Comparison of ENCODE assay signal across 20 cellular contexts in genomic region chr13:114318624-114319023, GRCh38. TPM values are rescaled to one million over a fixed set of nuclear protein-coding genes. Genes with fewer than 3 reads are reported as not detected.
DNase-seq lines count a peak whose midpoint lies in the region; ATAC-seq, FAIRE-seq and TF ChIP-seq lines count a peak whose summit lies in the region.
"Had no signal": no experiment of that assay in that cellular context is flagged by ENCODE, and none has a peak within 500 bp of the region (broad histone marks: within the 10 kb centered on the region; RNA-seq: fewer than 3 reads in every experiment).

No MANE protein-coding gene starts in this region.

- H2AFZ ChIP-seq in IMR-90 (replicated peaks; ENCODE audit: low read length, poor library complexity) (no peak overlapping the region), K562 (ENCODE audit: low read depth, low read length) (no peak overlapping the region), osteoblast (ENCODE audit: low read length) (no peak overlapping the region)

- H3K27ac ChIP-seq in IMR-90 (ENCODE audit: insufficient read depth, low read length), result peak overlapping the region; percentile 46; the same call in 1 of the 2 replicates
- peak overlapping the region; percentile 3; the same call in 1 of the 3 replicates for H3K27ac ChIP-seq in K562 (ENCODE audit: extremely low read depth, low read depth, low read length)
- H3K27ac ChIP-seq in osteoblast (ENCODE audit: low read depth, low read length), result peak overlapping the region; percentile 67
- no peak overlapping the region for H3K27ac ChIP-seq in tibial artery
- H3K27ac ChIP-seq: ascending aorta, suprapubic skin had no signal

- no TSS peak for BruUV-seq in IMR-90 (replicated peaks; lab: Mats Ljungman, UMichigan)
- BruUV-seq in K562 (replicated peaks; lab: Mats Ljungman, UMichigan), result no TSS peak

- peak overlapping the region in 1 of 2 experiments; percentile 52; a peak in 1 of 4 replicates for H4K8ac ChIP-seq in IMR-90 (ENCODE audit: low read depth in 2 of 2, low read length in 2 of 2)

- intact Hi-C loops in activated CD4-positive, alpha-beta T cell treated with anti-CD3 and anti-CD28 coated beads for 36 hours (cut with DNase I, micrococcal nuclease), result no loop called here
- intact Hi-C loops in IMR-90 (cut with micrococcal nuclease), result loop anchor here (1.0 kb wide), 1 partner anchor 21 kb away; no protein-coding TSS in a partner anchor
- intact Hi-C loops in K562 (cut with micrococcal nuclease), result no loop called here
- intact Hi-C loops in tibial artery (cut with DNase I; ENCODE audit: low total_unique reads), result no loop called here

- TF ChIP-seq POLR2A in IMR-90 (IDR thresholded peaks at IDR 0.05; ENCODE audit: low read depth, low read length), result no peak
- no peak for TF ChIP-seq POLR2A in K562 (conservative IDR thresholded peaks at IDR 0.05)

- no peak for FAIRE-seq in K562 (lab: Jason Lieb, UNC)
- FAIRE-seq: A204.1 had no signal

- H2BK20ac ChIP-seq in IMR-90 (ENCODE audit: low read depth, low read length), result no peak overlapping the region

- WGBS in IMR-90 (ENCODE audit: extremely low coverage in 2 of 2, insufficient read length in 1 of 2), 2 experiments, result no CpG with 5 or more reads among the region's 1 CpG
- 0% methylated on average over 1 of the region's 1 CpG for WGBS in K562 (ENCODE audit: insufficient coverage, low coverage, missing lambda C conversion rate)

- no peak overlapping the region for H2AK9ac ChIP-seq in IMR-90 (replicated peaks; ENCODE audit: low read depth, low read length, poor library complexity)

- dilution Hi-C loops in IMR-90 (cut with HindIII; ENCODE audit: low sequenced_read_pairs, unreplicated experiment), result no loop called here

- in situ Hi-C loops in IMR-90 (cut with MboI; ENCODE audit: low sequenced_read_pairs), result no loop called here
- in situ Hi-C loops in K562 (cut with MboI), result no loop called here

- TF ChIP-seq CTCF in IMR-90 (conservative IDR thresholded peaks at IDR 0.05; ENCODE audit: low read depth, low read length) (no peak), K562 (IDR thresholded peaks at IDR 0.05 in 2 of 3, conservative IDR thresholded peaks at IDR 0.05 in 1 of 3; ENCODE audit: insufficient read depth in 2 of 3, low read depth in 1 of 3, low read length in 3 of 3) (no peak), osteoblast (IDR thresholded peaks at IDR 0.05; ENCODE audit: extremely low read depth, low read depth, low read length) (no peak), tibial artery (IDR thresholded peaks at IDR 0.05) (no peak)

- peak overlapping the region; percentile 11; the same call in 1 of the 2 replicates for H3K18ac ChIP-seq in IMR-90 (ENCODE audit: low read depth, low read length)

- H3K27me3 ChIP-seq in IMR-90 (ENCODE audit: control insufficient read depth, insufficient read depth, low read length), result no peaks in the 10 kb centered on the region
- H3K27me3 ChIP-seq in K562 (ENCODE audit: control insufficient read depth in 2 of 2, insufficient read depth in 2 of 2, low read length in 2 of 2), result no peaks in the 10 kb centered on the region
- no peaks in the 10 kb centered on the region for H3K27me3 ChIP-seq in osteoblast (ENCODE audit: insufficient read depth, low read length)
- no peaks in the 10 kb centered on the region for H3K27me3 ChIP-seq in tibial artery
- H3K27me3 ChIP-seq: ascending aorta, heart right ventricle, suprapubic skin had no signal

- H2BK5ac ChIP-seq in IMR-90 (ENCODE audit: low read depth, low read length, poor library complexity, severe bottlenecking), result peak overlapping the region; percentile 78

- peak overlapping the region; percentile 47; the same call in 1 of the 2 replicates for H4K91ac ChIP-seq in IMR-90 (ENCODE audit: insufficient read depth, low read depth, low read length)

- H3K4me3 ChIP-seq in IMR-90 (ENCODE audit: insufficient read depth, low read depth, low read length), result no peak overlapping the region
- H3K4me3 ChIP-seq in K562, result no peak overlapping the region
- peak overlapping the region; percentile 4 for H3K4me3 ChIP-seq in osteoblast (ENCODE audit: insufficient read depth, low read length)
- H3K4me3 ChIP-seq in tibial artery, result no peak overlapping the region
- H3K4me3 ChIP-seq: ascending aorta, heart right ventricle, suprapubic skin had no signal

- H3K4me2 ChIP-seq in IMR-90 (ENCODE audit: low read depth, low read length) (peak overlapping the region; percentile 52), K562 (ENCODE audit: insufficient read depth, low read length) (0 out of 2 replicates have a peak overlapping the region, but pooled peaks have one; percentile 25), osteoblast (ENCODE audit: insufficient read depth, low read length) (peak overlapping the region; percentile 70)

- POLR2A ChIA-PET in activated CD4-positive, alpha-beta T cell treated with anti-CD3 and anti-CD28 coated beads for 36 hours (lab: Charles Lee), result interaction anchor here (0.7 kb wide), 1 partner anchor 171 kb away, joined by 3 read pairs; no protein-coding TSS in a partner anchor
- POLR2A ChIA-PET in IMR-90 (lab: Charles Lee; ENCODE audit: unreplicated experiment), result no interaction called here
- POLR2A ChIA-PET in K562 (lab: Yijun Ruan, JAX), result interaction anchor here (0.6 to 1.0 kb wide), 2 partner anchors 16 to 34 kb away, joined by 3 read pairs; no protein-coding TSS in a partner anchor

- H3K9ac ChIP-seq in IMR-90 (ENCODE audit: low read depth, low read length) (peak overlapping the region; percentile 29; the same call in 1 of the 2 replicates), K562 (ENCODE audit: insufficient read depth in 1 of 2, low read depth in 2 of 2, low read length in 2 of 2) (0 out of 4 replicates have a peak overlapping the region, but pooled peaks of 1 of the 2 experiments have one; percentile 20)

- no peak overlapping the region for H2BK15ac ChIP-seq in IMR-90 (ENCODE audit: low read depth, low read length)

- no peaks in the 10 kb centered on the region for H3K9me3 Mint-ChIP-seq in activated CD4-positive, alpha-beta T cell treated with anti-CD3 and anti-CD28 coated beads for 36 hours (ENCODE audit: low read depth)
- H3K9me3 Mint-ChIP-seq in stimulated activated naive B cell treated with anti-CD40 and anti-IgM and Interleukin-4, amounts not matched to agents 10 μg/mL and 1 μg/mL and 100 μg/mL, for 72 hours, result no peaks in the 10 kb centered on the region
- H3K9me3 Mint-ChIP-seq: activated T-cell treated with anti-CD3 and anti-CD28 coated beads, Interleukin-2, amount 50 U/mL, for 4 hours had no signal

- H3K79me2 ChIP-seq in K562 (ENCODE audit: control insufficient read depth, insufficient read depth, low read length) (peaks cover 84% of the 10 kb centered on the region), osteoblast (ENCODE audit: insufficient read depth, low read length) (peaks cover 87% of the 10 kb centered on the region)

- H3K79me1 ChIP-seq in IMR-90 (ENCODE audit: low read depth in 1 of 2, low read length in 2 of 2), result peaks cover 18 to 46% of the 10 kb centered on the region in 2 experiments

- H3K23ac ChIP-seq in IMR-90 (ENCODE audit: low read depth, low read length), result peak overlapping the region; percentile 57; the same call in 1 of the 2 replicates

- H2BK120ac ChIP-seq in IMR-90 (ENCODE audit: low read depth, low read length), result 0 out of 2 replicates have a peak overlapping the region, but pooled peaks have one; percentile 9

- peak overlapping the region; percentile 25; the same call in 1 of the 2 replicates for H2AK5ac ChIP-seq in IMR-90 (ENCODE audit: low read depth, low read length)

- H3K56ac ChIP-seq in IMR-90 (ENCODE audit: extremely low read depth, insufficient read depth, low read length), result 0 out of 2 replicates have a peak overlapping the region, but pooled peaks have one; percentile 45

- H3K4me3 Mint-ChIP-seq in activated CD4-positive, alpha-beta T cell treated with anti-CD3 and anti-CD28 coated beads for 36 hours, result no peak overlapping the region
- H3K4me3 Mint-ChIP-seq in stimulated activated naive B cell treated with anti-CD40 and anti-IgM and Interleukin-4, amounts not matched to agents 10 μg/mL and 1 μg/mL and 100 μg/mL, for 72 hours, result no peak overlapping the region
- H3K4me3 Mint-ChIP-seq: activated T-cell treated with anti-CD3 and anti-CD28 coated beads, Interleukin-2, amount 50 U/mL, for 4 hours had no signal

- H3K36me3 ChIP-seq in IMR-90 (ENCODE audit: control insufficient read depth, insufficient read depth, low read length) (peaks cover 11% of the 10 kb centered on the region), K562 (ENCODE audit: control insufficient read depth, insufficient read depth, low read length) (peaks cover 37% of the 10 kb centered on the region), osteoblast (ENCODE audit: insufficient read depth, low read length) (peaks cover 32% of the 10 kb centered on the region), tibial artery (peaks cover 26 to 29% (median 27%) of the 10 kb centered on the region in 3 donors)

- no peak for TF ChIP-seq EP300 in K562 (IDR thresholded peaks at IDR 0.05; ENCODE audit: low read length)

- no peaks in the 10 kb centered on the region for H3K27me3 Mint-ChIP-seq in activated CD4-positive, alpha-beta T cell treated with anti-CD3 and anti-CD28 coated beads for 36 hours
- no peaks in the 10 kb centered on the region for H3K27me3 Mint-ChIP-seq in stimulated activated naive B cell treated with anti-CD40 and anti-IgM and Interleukin-4, amounts not matched to agents 10 μg/mL and 1 μg/mL and 100 μg/mL, for 72 hours

- H3K9me3 ChIP-seq in IMR-90 (ENCODE audit: control insufficient read depth, insufficient read depth, low read length) (no peaks in the 10 kb centered on the region), K562 (replicated peaks; ENCODE audit: control insufficient read depth, insufficient read depth, low read depth, low read length) (no peaks in the 10 kb centered on the region), osteoblast (ENCODE audit: low read depth, low read length) (no peaks in the 10 kb centered on the region), tibial artery (no peaks in the 10 kb centered on the region)
- H3K9me3 ChIP-seq: ascending aorta, heart right ventricle, suprapubic skin had no signal

- H3K4me1 ChIP-seq in IMR-90 (ENCODE audit: control insufficient read depth, insufficient read depth, low read length) (peaks cover 15% of the 10 kb centered on the region), K562 (replicated peaks in 1 of 2; ENCODE audit: control insufficient read depth in 2 of 2, insufficient read depth in 2 of 2, low read length in 2 of 2) (peaks cover 22 to 27% of the 10 kb centered on the region in 2 experiments; a peak in 4 of 5 replicates), osteoblast (ENCODE audit: insufficient read depth, low read length) (peaks cover 49% of the 10 kb centered on the region), tibial artery (peaks cover 0 to 56% (median 39%) of the 10 kb centered on the region in 4 donors)

- H4K20me1 ChIP-seq in IMR-90 (ENCODE audit: insufficient read depth, low read length) (peaks cover 44% of the 10 kb centered on the region), K562 (replicated peaks; ENCODE audit: control insufficient read depth, insufficient read depth, low read length) (peaks cover 12% of the 10 kb centered on the region; the same call in 1 of the 2 replicates), osteoblast (ENCODE audit: insufficient read depth, low read length) (peaks cover 22% of the 10 kb centered on the region)

- peaks cover 62% of the 10 kb centered on the region for H3K36me3 Mint-ChIP-seq in activated CD4-positive, alpha-beta T cell treated with anti-CD3 and anti-CD28 coated beads for 36 hours (ENCODE audit: low read depth)
- H3K36me3 Mint-ChIP-seq in stimulated activated naive B cell treated with anti-CD40 and anti-IgM and Interleukin-4, amounts not matched to agents 10 μg/mL and 1 μg/mL and 100 μg/mL, for 72 hours, result peaks cover 29 to 38% of the 10 kb centered on the region in 2 donors

- H3K27ac Mint-ChIP-seq in activated CD4-positive, alpha-beta T cell treated with anti-CD3 and anti-CD28 coated beads for 36 hours, result peak overlapping the region; percentile 40
- H3K27ac Mint-ChIP-seq in stimulated activated naive B cell treated with anti-CD40 and anti-IgM and Interleukin-4, amounts not matched to agents 10 μg/mL and 1 μg/mL and 100 μg/mL, for 72 hours, result no peak overlapping the region

- no peak overlapping the region for H4K5ac ChIP-seq in IMR-90 (ENCODE audit: low read depth, low read length)

- TF ChIP-seq RAD21 in IMR-90 (IDR thresholded peaks at IDR 0.05; ENCODE audit: low read length) (no peak), K562 (CRISPR knock-in tag; conservative IDR thresholded peaks at IDR 0.05 in 1 of 2, IDR thresholded peaks at IDR 0.05 in 1 of 2) (no peak)

- H3K4me1 Mint-ChIP-seq in activated CD4-positive, alpha-beta T cell treated with anti-CD3 and anti-CD28 coated beads for 36 hours, result peaks cover 57% of the 10 kb centered on the region
- peaks cover 23 to 56% of the 10 kb centered on the region in 2 donors for H3K4me1 Mint-ChIP-seq in stimulated activated naive B cell treated with anti-CD40 and anti-IgM and Interleukin-4, amounts not matched to agents 10 μg/mL and 1 μg/mL and 100 μg/mL, for 72 hours

- peaks cover 9% of the 10 kb centered on the region for H3K9me1 ChIP-seq in IMR-90 (ENCODE audit: insufficient read depth, low read length)
- H3K9me1 ChIP-seq in K562 (ENCODE audit: control insufficient read depth, insufficient read depth, low read length), result no peaks in the 10 kb centered on the region

- no peak for DNase-seq in activated CD4-positive, alpha-beta T cell treated with anti-CD3 and anti-CD28 coated beads for 36 hours
- no peak for DNase-seq in activated CD4-positive, alpha-beta T cell treated with anti-CD3 and anti-CD28 coated beads, Interleukin-2, amount 50 U/mL, for 1 hour
- DNase-seq in IMR-90 (no peak), K562 (ENCODE audit: extremely low read depth in 1 of 4, low spot score in 3 of 4) (no peak), osteoblast (ENCODE audit: insufficient read length, low spot score, missing footprints) (no peak), tibial artery (no peak)
- no peak for DNase-seq in stimulated activated naive B cell treated with anti-CD40 and anti-IgM and Interleukin-4, amounts not matched to agents 10 μg/mL and 1 μg/mL and 100 μg/mL, for 72 hours
- DNase-seq: activated T-cell treated with anti-CD3 and anti-CD28 coated beads, Interleukin-2, amount 50 U/mL, for 4 hours; Caco-2; heart right ventricle; kidney glomerular epithelial cell; NCI-H1694 treated with DMSO at 0.1 percent for 48 hours; NCI-H524; SW 1271 had no signal

- CTCF ChIA-PET in activated CD4-positive, alpha-beta T cell treated with anti-CD3 and anti-CD28 coated beads for 36 hours (lab: Charles Lee), result interaction anchor here (0.8 to 1.6 kb wide), 4 partner anchors 9 to 24 kb away, joined by 3 to 5 read pairs (median 4); no protein-coding TSS in a partner anchor
- CTCF ChIA-PET in IMR-90 (lab: Yijun Ruan, JAX), result interaction anchor here (0.6 kb wide), 1 partner anchor 42 kb away, joined by 5 read pairs; no protein-coding TSS in a partner anchor
- CTCF ChIA-PET in K562 (lab: Yijun Ruan, JAX; ENCODE audit: low intra/inter-chr PET ratio), result no interaction called here

- H3K14ac ChIP-seq in IMR-90 (replicated peaks; ENCODE audit: low read depth, low read length), result peak overlapping the region; percentile 16; the same call in 1 of the 2 replicates

- no peak for ATAC-seq in activated CD4-positive, alpha-beta T cell treated with anti-CD3 and anti-CD28 coated beads for 36 hours
- ATAC-seq in IMR-90 (ENCODE audit: low read depth), result no peak
- ATAC-seq in K562, result no peak
- no peak for ATAC-seq in stimulated activated naive B cell treated with anti-CD40 and anti-IgM and Interleukin-4, amounts not matched to agents 10 μg/mL and 1 μg/mL and 100 μg/mL, for 72 hours (replicated peaks)
- ATAC-seq in GM18502 (IDR thresholded peaks at IDR 0.05; ENCODE audit: poor library complexity, unreplicated experiment), result no peak
- ATAC-seq: activated T-cell treated with anti-CD3 and anti-CD28 coated beads, Interleukin-2, amount 50 U/mL, for 4 hours; esophagus mucosa; heart right ventricle; Panc1 had no signal

- H3K4ac ChIP-seq in IMR-90 (ENCODE audit: low read depth, low read length), result peak overlapping the region; percentile 16; the same call in 1 of the 2 replicates

RNA-seq across cellular contexts. Expression of gene CHAMP1, which starts 4.3 kb away (rescaled TPM):
- 10 to 100 TPM; 39.4 to 54.3 TPM for total RNA-seq in activated CD4-positive, alpha-beta T cell treated with anti-CD3 and anti-CD28 coated beads for 36 hours
- total RNA-seq in IMR-90 (2012; rRNA removed), result 13.3 and 16.4 TPM in 2 replicates
- 32.7 and 33.8 TPM in 2 replicates for polyA plus RNA-seq in IMR-90 (2012; rRNA removed)
- polyA plus RNA-seq in IMR-90 (2012; cell fraction: cytosol; rRNA removed), result 25.1 and 35.4 TPM in 2 replicates
- polyA plus RNA-seq in IMR-90 (2012; cell fraction: nucleus; rRNA removed; ENCODE audit: low replicate concordance), result 12.0 and 20.6 TPM in 2 replicates
- 20.2 and 38.7 TPM in 2 replicates for total RNA-seq in K562 (2011; cell fraction: chromatin; rRNA removed; ENCODE audit: low replicate concordance)
- total RNA-seq in K562 (2011; cell fraction: nucleolus; rRNA removed), result 11.8 and 13.4 TPM in 2 replicates
- total RNA-seq in K562 (2011; cell fraction: nucleoplasm; rRNA removed), result 25.7 and 37.6 TPM in 2 replicates
- total RNA-seq in K562 (2014; rRNA removed), result 15.3 and 16.6 TPM in 2 replicates
- 14.2 and 14.6 TPM in 2 replicates for total RNA-seq in K562 (2014; rRNA removed; fragmentation: Illumina TruSeq; extraction: Trizol)
- total RNA-seq in K562 (2015; rRNA removed; fragmentation: Illumina TruSeq; extraction: Trizol), result 11.7 and 13.4 TPM in 2 replicates
- 30.8 and 32.4 TPM in 2 replicates for total RNA-seq in K562 (2021)
- polyA plus RNA-seq in K562 (2011; rRNA removed), result 17.3 and 24.2 TPM in 2 replicates
- 30.1 and 30.3 TPM in 2 replicates for polyA plus RNA-seq in K562 (2011; cell fraction: cytosol; rRNA removed)
- 18.4 and 22.0 TPM in 2 replicates for polyA plus RNA-seq in K562 (2011; cell fraction: nucleus; rRNA removed)
- polyA plus RNA-seq in K562 (2012), result 21.9 and 24.0 TPM in 2 replicates
- polyA plus RNA-seq in K562 (2014; fragmentation: Illumina TruSeq; extraction: Trizol), result 35.8 and 40.6 TPM in 2 replicates
- polyA plus RNA-seq in K562 (2014; fragmentation: Nextera tagmentation; extraction: Ambion mirVana), result under 1 TPM; 0.70 to 0.84 TPM
- polyA plus RNA-seq in K562 (2014; rRNA removed), result 21.7 and 26.7 TPM in 2 replicates
- polyA minus RNA-seq in K562 (2011; rRNA and poly(A)+ RNA removed), result 14.3 and 17.2 TPM in 2 replicates
- 14.4 and 16.6 TPM in 2 replicates for polyA minus RNA-seq in K562 (2011; cell fraction: cytosol; rRNA and poly(A)+ RNA removed)
- 12.0 and 13.0 TPM in 2 replicates for polyA minus RNA-seq in K562 (2011; cell fraction: nucleus; rRNA and poly(A)+ RNA removed)
- 9.4 and 10.3 TPM in 2 replicates for total RNA-seq in osteoblast

RNA-seq across cellular contexts. Expression of gene UPF3A, which starts 37.2 kb away (rescaled TPM):
- 10 to 100 TPM; 41.1 to 43.3 TPM for total RNA-seq in activated CD4-positive, alpha-beta T cell treated with anti-CD3 and anti-CD28 coated beads for 36 hours
- total RNA-seq in IMR-90 (2012; rRNA removed), result 11.7 and 17.5 TPM in 2 replicates
- polyA plus RNA-seq in IMR-90 (2012; rRNA removed), result 47.2 and 51.6 TPM in 2 replicates
- polyA plus RNA-seq in IMR-90 (2012; cell fraction: cytosol; rRNA removed), result 16.1 and 25.1 TPM in 2 replicates
- polyA plus RNA-seq in IMR-90 (2012; cell fraction: nucleus; rRNA removed; ENCODE audit: low replicate concordance), result 42.5 and 154 TPM in 2 replicates
- 115 and 227 TPM in 2 replicates for total RNA-seq in K562 (2011; cell fraction: chromatin; rRNA removed; ENCODE audit: low replicate concordance)
- 74.5 and 80.1 TPM in 2 replicates for total RNA-seq in K562 (2011; cell fraction: nucleolus; rRNA removed)
- total RNA-seq in K562 (2011; cell fraction: nucleoplasm; rRNA removed), result 135 and 213 TPM in 2 replicates
- total RNA-seq in K562 (2014; rRNA removed), result 36.2 and 57.8 TPM in 2 replicates
- total RNA-seq in K562 (2014; rRNA removed; fragmentation: Illumina TruSeq; extraction: Trizol), result 39.1 and 40.5 TPM in 2 replicates
- total RNA-seq in K562 (2015; rRNA removed; fragmentation: Illumina TruSeq; extraction: Trizol), result 44.2 and 48.2 TPM in 2 replicates
- total RNA-seq in K562 (2021), result 36.0 and 40.9 TPM in 2 replicates
- 56.7 and 59.9 TPM in 2 replicates for polyA plus RNA-seq in K562 (2011; rRNA removed)
- polyA plus RNA-seq in K562 (2011; cell fraction: cytosol; rRNA removed), result 27.1 and 32.5 TPM in 2 replicates
- 97.8 and 111 TPM in 2 replicates for polyA plus RNA-seq in K562 (2011; cell fraction: nucleus; rRNA removed)
- polyA plus RNA-seq in K562 (2012), result 50.7 and 62.2 TPM in 2 replicates
- 56.1 and 64.8 TPM in 2 replicates for polyA plus RNA-seq in K562 (2014; fragmentation: Illumina TruSeq; extraction: Trizol)
- 10 to 100 TPM; 15.6 to 17.5 TPM for polyA plus RNA-seq in K562 (2014; fragmentation: Nextera tagmentation; extraction: Ambion mirVana)
- 64.1 and 76.5 TPM in 2 replicates for polyA plus RNA-seq in K562 (2014; rRNA removed)
- 27.1 and 29.9 TPM in 2 replicates for polyA minus RNA-seq in K562 (2011; rRNA and poly(A)+ RNA removed)
- 13.0 and 14.2 TPM in 2 replicates for polyA minus RNA-seq in K562 (2011; cell fraction: cytosol; rRNA and poly(A)+ RNA removed)
- polyA minus RNA-seq in K562 (2011; cell fraction: nucleus; rRNA and poly(A)+ RNA removed), result 38.2 and 48.3 TPM in 2 replicates
- 25.0 and 28.9 TPM in 2 replicates for total RNA-seq in osteoblast

Comparison
In these comparisons a context has a peak if more than half of its experiments do, and no peak if none do; other contexts are left out.
1. H3K27ac ChIP-seq: peak in IMR-90 (single experiment), K562 (single experiment) and osteoblast (single experiment); none in tibial artery (0 of 2).
2. Peak in every context shown above with its lines, with median percentiles within 50 percentile points of each other: H3K4me2 ChIP-seq.